In the genomic region with DNA sequence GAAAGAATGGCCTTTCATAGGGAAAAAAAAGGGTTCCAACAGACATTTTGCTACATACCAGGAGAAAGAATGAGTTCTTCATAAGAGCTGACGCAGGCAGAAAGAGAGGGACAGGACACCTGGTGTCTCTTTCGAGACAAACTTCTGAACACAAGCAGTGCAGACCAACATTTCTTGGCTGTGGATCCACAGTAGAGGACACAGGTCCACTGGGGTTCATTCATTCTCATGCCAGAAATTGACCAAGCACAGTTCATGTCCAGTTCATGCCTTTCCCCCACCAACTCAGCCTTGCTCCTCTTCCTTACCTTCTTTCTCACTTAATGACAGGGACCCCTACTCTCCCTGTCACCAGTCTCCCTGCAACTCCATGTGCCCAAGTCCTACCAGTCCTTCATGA, we compare ENCODE assay signal across 27 cellular contexts.
"Had no signal": no experiment of that assay in that cellular context is flagged by ENCODE, and none has a peak within 500 bp of the region (broad histone marks: within the 10 kb centered on the region; RNA-seq: fewer than 3 reads in every experiment).

No MANE protein-coding gene starts in this region.

- H3K4me1 Mint-ChIP-seq: naive thymus-derived CD8-positive, alpha-beta T cell; nephron had no signal

- H3K79me2 ChIP-seq: hepatocyte, parathyroid adenoma had no signal

- DNase-seq: islet precursor cell; left ventricle myocardium superior; lower lobe of right lung; mammary epithelial cell; mesenchymal stem cell; naive thymus-derived CD8-positive, alpha-beta T cell; occipital lobe; psoas muscle; stimulated activated CD4-positive, alpha-beta T cell treated with anti-CD3 and anti-CD28 coated beads, Interleukin-12 subunit alpha, Interleukin-12 subunit beta, amount 100 ng/mL, for 4 hours; stimulated activated CD4-positive, alpha-beta T cell treated with anti-CD3 and anti-CD28 coated beads, Interleukin-15, amount 100 ng/mL, for 24 hours; stimulated activated CD4-positive, alpha-beta T cell treated with anti-CD3 and anti-CD28 coated beads, Interleukin-2, amount 100 ng/mL, for 24 hours; stimulated activated CD4-positive, alpha-beta T cell treated with anti-CD3 and anti-CD28 coated beads, Interleukin-4, amount 100 ng/mL, for 1 hour; stimulated activated naive B cell treated with anti-CD40 and anti-IgM and Interleukin-4, amounts not matched to agents 10 μg/mL and 1 μg/mL and 100 μg/mL, for 72 hours; stimulated activated naive CD8-positive, alpha-beta T cell treated with anti-CD3 and anti-CD28 coated beads, Interleukin-15, Interleukin-2, amounts not matched to agents 100 U/mL and 50 U/mL, for 24 hours; stomach; testis; tibial artery; trophoblast cell; upper lobe of right lung had no signal

- H3K4me3 ChIP-seq: hepatocyte, lower lobe of right lung, neural progenitor cell, psoas muscle, right atrium auricular region, skin epidermis, stomach, testis, tibial artery, upper lobe of right lung had no signal

- H3K27me3 Mint-ChIP-seq: stimulated activated naive B cell treated with anti-CD40 and anti-IgM and Interleukin-4, amounts not matched to agents 10 μg/mL and 1 μg/mL and 100 μg/mL, for 72 hours had no signal

- H3K27ac ChIP-seq: hepatocyte, lower lobe of right lung, neural progenitor cell, neutrophil, parathyroid adenoma, psoas muscle, right atrium auricular region, skin epidermis, testis, tibial artery, upper lobe of right lung had no signal

- H3K4me2 ChIP-seq: hepatocyte, neural progenitor cell had no signal

- H3K27ac Mint-ChIP-seq: nephron; neural progenitor cell; stimulated activated naive B cell treated with anti-CD40 and anti-IgM and Interleukin-4, amounts not matched to agents 10 μg/mL and 1 μg/mL and 100 μg/mL, for 72 hours had no signal

- ATAC-seq: left ventricle myocardium superior; lower lobe of right lung; naive thymus-derived CD8-positive, alpha-beta T cell; psoas muscle; sciatic nerve; stimulated activated naive CD8-positive, alpha-beta T cell treated with anti-CD3 and anti-CD28 coated beads, Interleukin-15, Interleukin-2, amounts not matched to agents 100 U/mL and 50 U/mL, for 24 hours; upper lobe of right lung had no signal

- H3K4me1 ChIP-seq: lower lobe of right lung, neural progenitor cell, parathyroid adenoma, psoas muscle, right atrium auricular region, testis, upper lobe of right lung had no signal

- H3K9ac ChIP-seq: neural progenitor cell, parathyroid adenoma had no signal

- H3K27me3 ChIP-seq: hepatocyte, neural progenitor cell, neutrophil, right atrium auricular region, stomach, testis, tibial artery, upper lobe of right lung had no signal

- H3K36me3 Mint-ChIP-seq: naive thymus-derived CD8-positive, alpha-beta T cell; neural progenitor cell; stimulated activated naive B cell treated with anti-CD40 and anti-IgM and Interleukin-4, amounts not matched to agents 10 μg/mL and 1 μg/mL and 100 μg/mL, for 72 hours had no signal

- H3K9me3 Mint-ChIP-seq: naive thymus-derived CD8-positive, alpha-beta T cell; nephron; neural progenitor cell had no signal

- H3K9me3 ChIP-seq: lower lobe of right lung, neutrophil, psoas muscle, right atrium auricular region, stomach, testis, tibial artery, upper lobe of right lung had no signal

- H2AFZ ChIP-seq: hepatocyte, neural progenitor cell, parathyroid adenoma had no signal

- H3K36me3 ChIP-seq: lower lobe of right lung, neural progenitor cell, neutrophil, right atrium auricular region, stomach, tibial artery, upper lobe of right lung had no signal

- H3K4me3 Mint-ChIP-seq: naive thymus-derived CD8-positive, alpha-beta T cell; nephron; neural progenitor cell; stimulated activated naive B cell treated with anti-CD40 and anti-IgM and Interleukin-4, amounts not matched to agents 10 μg/mL and 1 μg/mL and 100 μg/mL, for 72 hours had no signal
